ENCODE assay signal across 1 cellular context in the genomic region with DNA sequence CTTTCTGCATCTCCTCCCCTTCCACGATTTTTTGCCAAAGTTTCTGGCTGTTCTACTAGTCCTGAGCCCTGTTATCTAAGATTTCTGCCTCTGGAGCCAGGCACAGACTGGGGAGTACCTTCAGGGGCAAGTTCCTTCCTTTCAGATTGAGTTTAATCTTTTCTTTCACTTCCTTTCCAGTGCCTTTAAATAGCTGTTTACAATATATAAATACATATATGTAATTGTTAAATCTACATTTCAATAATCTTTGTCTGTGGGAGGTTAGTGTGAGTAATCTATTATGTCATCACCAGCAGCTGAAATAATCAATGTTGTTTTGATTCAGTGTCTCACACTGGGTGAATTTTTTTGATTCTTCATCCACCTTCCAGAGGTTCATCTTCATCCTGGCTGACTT.
TF ChIP-seq lines count a peak whose summit lies in the region.

No MANE protein-coding gene starts in this region.

TF ChIP-seq in GM12878, 131 proteins besides CTCF, POLR2A, EP300 and RAD21 (continued from another document and continues in another):
- TF ChIP-seq, protein P1, sequence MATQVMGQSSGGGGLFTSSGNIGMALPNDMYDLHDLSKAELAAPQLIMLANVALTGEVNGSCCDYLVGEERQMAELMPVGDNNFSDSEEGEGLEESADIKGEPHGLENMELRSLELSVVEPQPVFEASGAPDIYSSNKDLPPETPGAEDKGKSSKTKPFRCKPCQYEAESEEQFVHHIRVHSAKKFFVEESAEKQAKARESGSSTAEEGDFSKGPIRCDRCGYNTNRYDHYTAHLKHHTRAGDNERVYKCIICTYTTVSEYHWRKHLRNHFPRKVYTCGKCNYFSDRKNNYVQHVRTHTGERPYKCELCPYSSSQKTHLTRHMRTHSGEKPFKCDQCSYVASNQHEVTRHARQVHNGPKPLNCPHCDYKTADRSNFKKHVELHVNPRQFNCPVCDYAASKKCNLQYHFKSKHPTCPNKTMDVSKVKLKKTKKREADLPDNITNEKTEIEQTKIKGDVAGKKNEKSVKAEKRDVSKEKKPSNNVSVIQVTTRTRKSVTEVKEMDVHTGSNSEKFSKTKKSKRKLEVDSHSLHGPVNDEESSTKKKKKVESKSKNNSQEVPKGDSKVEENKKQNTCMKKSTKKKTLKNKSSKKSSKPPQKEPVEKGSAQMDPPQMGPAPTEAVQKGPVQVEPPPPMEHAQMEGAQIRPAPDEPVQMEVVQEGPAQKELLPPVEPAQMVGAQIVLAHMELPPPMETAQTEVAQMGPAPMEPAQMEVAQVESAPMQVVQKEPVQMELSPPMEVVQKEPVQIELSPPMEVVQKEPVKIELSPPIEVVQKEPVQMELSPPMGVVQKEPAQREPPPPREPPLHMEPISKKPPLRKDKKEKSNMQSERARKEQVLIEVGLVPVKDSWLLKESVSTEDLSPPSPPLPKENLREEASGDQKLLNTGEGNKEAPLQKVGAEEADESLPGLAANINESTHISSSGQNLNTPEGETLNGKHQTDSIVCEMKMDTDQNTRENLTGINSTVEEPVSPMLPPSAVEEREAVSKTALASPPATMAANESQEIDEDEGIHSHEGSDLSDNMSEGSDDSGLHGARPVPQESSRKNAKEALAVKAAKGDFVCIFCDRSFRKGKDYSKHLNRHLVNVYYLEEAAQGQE (IDR thresholded peaks at IDR 0.05; ENCODE audit: low read depth, low read length), result no peak
- TF ChIP-seq, protein P2, sequence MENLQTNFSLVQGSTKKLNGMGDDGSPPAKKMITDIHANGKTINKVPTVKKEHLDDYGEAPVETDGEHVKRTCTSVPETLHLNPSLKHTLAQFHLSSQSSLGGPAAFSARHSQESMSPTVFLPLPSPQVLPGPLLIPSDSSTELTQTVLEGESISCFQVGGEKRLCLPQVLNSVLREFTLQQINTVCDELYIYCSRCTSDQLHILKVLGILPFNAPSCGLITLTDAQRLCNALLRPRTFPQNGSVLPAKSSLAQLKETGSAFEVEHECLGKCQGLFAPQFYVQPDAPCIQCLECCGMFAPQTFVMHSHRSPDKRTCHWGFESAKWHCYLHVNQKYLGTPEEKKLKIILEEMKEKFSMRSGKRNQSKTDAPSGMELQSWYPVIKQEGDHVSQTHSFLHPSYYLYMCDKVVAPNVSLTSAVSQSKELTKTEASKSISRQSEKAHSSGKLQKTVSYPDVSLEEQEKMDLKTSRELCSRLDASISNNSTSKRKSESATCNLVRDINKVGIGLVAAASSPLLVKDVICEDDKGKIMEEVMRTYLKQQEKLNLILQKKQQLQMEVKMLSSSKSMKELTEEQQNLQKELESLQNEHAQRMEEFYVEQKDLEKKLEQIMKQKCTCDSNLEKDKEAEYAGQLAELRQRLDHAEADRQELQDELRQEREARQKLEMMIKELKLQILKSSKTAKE (IDR thresholded peaks at IDR 0.05; ENCODE audit: low read depth, poor library complexity, severe bottlenecking), result peak; percentile 66
- TF ChIP-seq, protein P3, sequence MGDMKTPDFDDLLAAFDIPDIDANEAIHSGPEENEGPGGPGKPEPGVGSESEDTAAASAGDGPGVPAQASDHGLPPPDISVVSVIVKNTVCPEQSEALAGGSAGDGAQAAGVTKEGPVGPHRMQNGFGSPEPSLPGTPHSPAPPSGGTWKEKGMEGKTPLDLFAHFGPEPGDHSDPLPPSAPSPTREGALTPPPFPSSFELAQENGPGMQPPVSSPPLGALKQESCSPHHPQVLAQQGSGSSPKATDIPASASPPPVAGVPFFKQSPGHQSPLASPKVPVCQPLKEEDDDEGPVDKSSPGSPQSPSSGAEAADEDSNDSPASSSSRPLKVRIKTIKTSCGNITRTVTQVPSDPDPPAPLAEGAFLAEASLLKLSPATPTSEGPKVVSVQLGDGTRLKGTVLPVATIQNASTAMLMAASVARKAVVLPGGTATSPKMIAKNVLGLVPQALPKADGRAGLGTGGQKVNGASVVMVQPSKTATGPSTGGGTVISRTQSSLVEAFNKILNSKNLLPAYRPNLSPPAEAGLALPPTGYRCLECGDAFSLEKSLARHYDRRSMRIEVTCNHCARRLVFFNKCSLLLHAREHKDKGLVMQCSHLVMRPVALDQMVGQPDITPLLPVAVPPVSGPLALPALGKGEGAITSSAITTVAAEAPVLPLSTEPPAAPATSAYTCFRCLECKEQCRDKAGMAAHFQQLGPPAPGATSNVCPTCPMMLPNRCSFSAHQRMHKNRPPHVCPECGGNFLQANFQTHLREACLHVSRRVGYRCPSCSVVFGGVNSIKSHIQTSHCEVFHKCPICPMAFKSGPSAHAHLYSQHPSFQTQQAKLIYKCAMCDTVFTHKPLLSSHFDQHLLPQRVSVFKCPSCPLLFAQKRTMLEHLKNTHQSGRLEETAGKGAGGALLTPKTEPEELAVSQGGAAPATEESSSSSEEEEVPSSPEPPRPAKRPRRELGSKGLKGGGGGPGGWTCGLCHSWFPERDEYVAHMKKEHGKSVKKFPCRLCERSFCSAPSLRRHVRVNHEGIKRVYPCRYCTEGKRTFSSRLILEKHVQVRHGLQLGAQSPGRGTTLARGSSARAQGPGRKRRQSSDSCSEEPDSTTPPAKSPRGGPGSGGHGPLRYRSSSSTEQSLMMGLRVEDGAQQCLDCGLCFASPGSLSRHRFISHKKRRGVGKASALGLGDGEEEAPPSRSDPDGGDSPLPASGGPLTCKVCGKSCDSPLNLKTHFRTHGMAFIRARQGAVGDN (IDR thresholded peaks at IDR 0.05), result no peak
- no peak for TF ChIP-seq NFYA (IDR thresholded peaks at IDR 0.05; ENCODE audit: borderline replicate concordance, low read depth, low read length)
- TF ChIP-seq TARDBP (IDR thresholded peaks at IDR 0.05; ENCODE audit: borderline replicate concordance), result no peak
- TF ChIP-seq YY1 (IDR thresholded peaks at IDR 0.05; ENCODE audit: low read depth, low read length), result 0 out of 2 replicates have a peak, but pooled peaks have one; percentile 4
- no peak for TF ChIP-seq ZNF217 (IDR thresholded peaks at IDR 0.05)
- TF ChIP-seq SMAD1 (IDR thresholded peaks at IDR 0.05; ENCODE audit: low read depth, partially characterized antibody), result no peak
- TF ChIP-seq RELA (IDR thresholded peaks at IDR 0.05; ENCODE audit: borderline replicate concordance, partially characterized antibody), result no peak
- TF ChIP-seq, protein P4, sequence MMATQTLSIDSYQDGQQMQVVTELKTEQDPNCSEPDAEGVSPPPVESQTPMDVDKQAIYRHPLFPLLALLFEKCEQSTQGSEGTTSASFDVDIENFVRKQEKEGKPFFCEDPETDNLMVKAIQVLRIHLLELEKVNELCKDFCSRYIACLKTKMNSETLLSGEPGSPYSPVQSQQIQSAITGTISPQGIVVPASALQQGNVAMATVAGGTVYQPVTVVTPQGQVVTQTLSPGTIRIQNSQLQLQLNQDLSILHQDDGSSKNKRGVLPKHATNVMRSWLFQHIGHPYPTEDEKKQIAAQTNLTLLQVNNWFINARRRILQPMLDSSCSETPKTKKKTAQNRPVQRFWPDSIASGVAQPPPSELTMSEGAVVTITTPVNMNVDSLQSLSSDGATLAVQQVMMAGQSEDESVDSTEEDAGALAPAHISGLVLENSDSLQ (IDR thresholded peaks at IDR 0.05), result no peak
- peak in 1 of 2 experiments; percentile 72; a peak in 2 of 4 replicates for TF ChIP-seq ETV6 (conservative IDR thresholded peaks at IDR 0.05 in 1 of 2, IDR thresholded peaks at IDR 0.05 in 1 of 2; ENCODE audit: borderline replicate concordance in 1 of 2, low read depth in 1 of 2)
- no peak for TF ChIP-seq STAT1 (conservative IDR thresholded peaks at IDR 0.05)
- TF ChIP-seq KLF5 (IDR thresholded peaks at IDR 0.05; ENCODE audit: partially characterized antibody), result no peak
- TF ChIP-seq CBFB (IDR thresholded peaks at IDR 0.05; ENCODE audit: low read depth), result no peak
- no peak for TF ChIP-seq BACH1 (IDR thresholded peaks at IDR 0.05; ENCODE audit: borderline replicate concordance)
- TF ChIP-seq BCL11A (IDR thresholded peaks at IDR 0.05; ENCODE audit: low read depth, low read length), result no peak
- TF ChIP-seq SIX5 (IDR thresholded peaks at IDR 0.05; ENCODE audit: low read depth, low read length, severe bottlenecking), result no peak
- TF ChIP-seq TCF7 (IDR thresholded peaks at IDR 0.05; ENCODE audit: borderline replicate concordance), result no peak
- TF ChIP-seq MYC (IDR thresholded peaks at IDR 0.05; ENCODE audit: insufficient read depth, insufficient read length, insufficient replicate concordance, low read length, severe bottlenecking), result no peak
- TF ChIP-seq HDAC2 (IDR thresholded peaks at IDR 0.05), result no peak
- TF ChIP-seq CEBPB (IDR thresholded peaks at IDR 0.05; ENCODE audit: borderline replicate concordance in 1 of 2, low read depth in 2 of 2, low read length in 2 of 2), result no peak; a peak in 1 of 4 replicates
- no peak for TF ChIP-seq MTA3 (IDR thresholded peaks at IDR 0.05; ENCODE audit: borderline replicate concordance, low read length)
- TF ChIP-seq RUNX3 (IDR thresholded peaks at IDR 0.05; ENCODE audit: low read length), result peak; percentile 28; the same call in 1 of the 2 replicates
- no peak for TF ChIP-seq WRNIP1 (IDR thresholded peaks at IDR 0.05; ENCODE audit: borderline replicate concordance, low read depth, low read length)
- no peak; the same call in 1 of the 2 replicates for TF ChIP-seq GABPA (IDR thresholded peaks at IDR 0.05; ENCODE audit: low read depth)
- peak; percentile 89 for TF ChIP-seq ATF7 (IDR thresholded peaks at IDR 0.05; ENCODE audit: low read depth)
- TF ChIP-seq SREBF2 (IDR thresholded peaks at IDR 0.05; ENCODE audit: low read length), result no peak
- TF ChIP-seq HDGF (IDR thresholded peaks at IDR 0.05), result no peak
- no peak for TF ChIP-seq NFXL1 (IDR thresholded peaks at IDR 0.05; ENCODE audit: borderline replicate concordance)
- TF ChIP-seq, protein P5, sequence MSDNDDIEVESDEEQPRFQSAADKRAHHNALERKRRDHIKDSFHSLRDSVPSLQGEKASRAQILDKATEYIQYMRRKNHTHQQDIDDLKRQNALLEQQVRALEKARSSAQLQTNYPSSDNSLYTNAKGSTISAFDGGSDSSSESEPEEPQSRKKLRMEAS (IDR thresholded peaks at IDR 0.05; ENCODE audit: low read depth, low read length), result no peak
- TF ChIP-seq SUZ12 (IDR thresholded peaks at IDR 0.05; ENCODE audit: unreplicated experiment), result no peak
- peak; percentile 49; the same call in 1 of the 2 replicates for TF ChIP-seq DPF2 (IDR thresholded peaks at IDR 0.05)
- TF ChIP-seq CREB1 (IDR thresholded peaks at IDR 0.05; ENCODE audit: low read depth), result no peak; the same call in 1 of the 2 replicates
- TF ChIP-seq CREM (IDR thresholded peaks at IDR 0.05; ENCODE audit: low read depth), result peak; percentile 64; the same call in 1 of the 2 replicates
- TF ChIP-seq ZZZ3 (IDR thresholded peaks at IDR 0.05; ENCODE audit: control insufficient read depth, insufficient read length, low read depth), result no peak
- peak; percentile 75 for TF ChIP-seq EED (IDR thresholded peaks at IDR 0.05; ENCODE audit: low read depth)
- TF ChIP-seq NBN (IDR thresholded peaks at IDR 0.05), result no peak
- TF ChIP-seq, protein P6, sequence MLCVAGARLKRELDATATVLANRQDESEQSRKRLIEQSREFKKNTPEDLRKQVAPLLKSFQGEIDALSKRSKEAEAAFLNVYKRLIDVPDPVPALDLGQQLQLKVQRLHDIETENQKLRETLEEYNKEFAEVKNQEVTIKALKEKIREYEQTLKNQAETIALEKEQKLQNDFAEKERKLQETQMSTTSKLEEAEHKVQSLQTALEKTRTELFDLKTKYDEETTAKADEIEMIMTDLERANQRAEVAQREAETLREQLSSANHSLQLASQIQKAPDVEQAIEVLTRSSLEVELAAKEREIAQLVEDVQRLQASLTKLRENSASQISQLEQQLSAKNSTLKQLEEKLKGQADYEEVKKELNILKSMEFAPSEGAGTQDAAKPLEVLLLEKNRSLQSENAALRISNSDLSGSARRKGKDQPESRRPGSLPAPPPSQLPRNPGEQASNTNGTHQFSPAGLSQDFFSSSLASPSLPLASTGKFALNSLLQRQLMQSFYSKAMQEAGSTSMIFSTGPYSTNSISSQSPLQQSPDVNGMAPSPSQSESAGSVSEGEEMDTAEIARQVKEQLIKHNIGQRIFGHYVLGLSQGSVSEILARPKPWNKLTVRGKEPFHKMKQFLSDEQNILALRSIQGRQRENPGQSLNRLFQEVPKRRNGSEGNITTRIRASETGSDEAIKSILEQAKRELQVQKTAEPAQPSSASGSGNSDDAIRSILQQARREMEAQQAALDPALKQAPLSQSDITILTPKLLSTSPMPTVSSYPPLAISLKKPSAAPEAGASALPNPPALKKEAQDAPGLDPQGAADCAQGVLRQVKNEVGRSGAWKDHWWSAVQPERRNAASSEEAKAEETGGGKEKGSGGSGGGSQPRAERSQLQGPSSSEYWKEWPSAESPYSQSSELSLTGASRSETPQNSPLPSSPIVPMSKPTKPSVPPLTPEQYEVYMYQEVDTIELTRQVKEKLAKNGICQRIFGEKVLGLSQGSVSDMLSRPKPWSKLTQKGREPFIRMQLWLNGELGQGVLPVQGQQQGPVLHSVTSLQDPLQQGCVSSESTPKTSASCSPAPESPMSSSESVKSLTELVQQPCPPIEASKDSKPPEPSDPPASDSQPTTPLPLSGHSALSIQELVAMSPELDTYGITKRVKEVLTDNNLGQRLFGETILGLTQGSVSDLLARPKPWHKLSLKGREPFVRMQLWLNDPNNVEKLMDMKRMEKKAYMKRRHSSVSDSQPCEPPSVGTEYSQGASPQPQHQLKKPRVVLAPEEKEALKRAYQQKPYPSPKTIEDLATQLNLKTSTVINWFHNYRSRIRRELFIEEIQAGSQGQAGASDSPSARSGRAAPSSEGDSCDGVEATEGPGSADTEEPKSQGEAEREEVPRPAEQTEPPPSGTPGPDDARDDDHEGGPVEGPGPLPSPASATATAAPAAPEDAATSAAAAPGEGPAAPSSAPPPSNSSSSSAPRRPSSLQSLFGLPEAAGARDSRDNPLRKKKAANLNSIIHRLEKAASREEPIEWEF (IDR thresholded peaks at IDR 0.05; ENCODE audit: insufficient replicate concordance, low read depth, low read length), result peak; percentile 53
- TF ChIP-seq RCOR1 (conservative IDR thresholded peaks at IDR 0.05; ENCODE audit: low read depth, low read length), result no peak
- TF ChIP-seq, protein P7, sequence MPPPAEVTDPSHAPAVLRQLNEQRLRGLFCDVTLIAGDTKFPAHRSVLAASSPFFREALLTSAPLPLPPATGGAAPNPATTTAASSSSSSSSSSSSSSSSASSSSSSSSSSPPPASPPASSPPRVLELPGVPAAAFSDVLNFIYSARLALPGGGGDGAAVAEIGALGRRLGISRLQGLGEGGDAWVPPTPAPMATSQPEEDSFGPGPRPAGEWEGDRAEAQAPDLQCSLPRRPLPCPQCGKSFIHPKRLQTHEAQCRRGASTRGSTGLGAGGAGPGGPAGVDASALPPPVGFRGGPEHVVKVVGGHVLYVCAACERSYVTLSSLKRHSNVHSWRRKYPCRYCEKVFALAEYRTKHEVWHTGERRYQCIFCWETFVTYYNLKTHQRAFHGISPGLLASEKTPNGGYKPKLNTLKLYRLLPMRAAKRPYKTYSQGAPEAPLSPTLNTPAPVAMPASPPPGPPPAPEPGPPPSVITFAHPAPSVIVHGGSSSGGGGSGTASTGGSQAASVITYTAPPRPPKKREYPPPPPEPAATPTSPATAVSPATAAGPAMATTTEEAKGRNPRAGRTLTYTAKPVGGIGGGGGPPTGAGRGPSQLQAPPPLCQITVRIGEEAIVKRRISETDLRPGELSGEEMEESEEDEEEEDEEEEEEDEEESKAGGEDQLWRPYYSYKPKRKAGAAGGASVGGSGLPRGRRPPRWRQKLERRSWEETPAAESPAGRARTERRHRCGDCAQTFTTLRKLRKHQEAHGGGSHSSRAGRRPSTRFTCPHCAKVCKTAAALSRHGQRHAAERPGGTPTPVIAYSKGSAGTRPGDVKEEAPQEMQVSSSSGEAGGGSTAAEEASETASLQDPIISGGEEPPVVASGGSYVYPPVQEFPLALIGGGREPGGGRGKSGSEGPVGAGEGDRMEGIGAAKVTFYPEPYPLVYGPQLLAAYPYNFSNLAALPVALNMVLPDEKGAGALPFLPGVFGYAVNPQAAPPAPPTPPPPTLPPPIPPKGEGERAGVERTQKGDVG (CRISPR knock-in tag; IDR thresholded peaks at IDR 0.05), result 0 out of 2 replicates have a peak, but pooled peaks have one; percentile 55
- TF ChIP-seq GATAD2B (conservative IDR thresholded peaks at IDR 0.05; ENCODE audit: low read depth), result no peak
- TF ChIP-seq EZH2 (IDR thresholded peaks at IDR 0.05; ENCODE audit: borderline replicate concordance, control insufficient read depth, low read depth, low read length), result no peak
